5 cellular contexts compared by ENCODE assay signal in genomic region chr2:207233141-207233540, GRCh38.
A peak's percentile ranks its signal among the peaks of the same experiment; 100 is the strongest.
DNase-seq lines count a peak whose midpoint lies in the region; ATAC-seq, FAIRE-seq and TF ChIP-seq lines count a peak whose summit lies in the region.
"Not testable (repeated sequence)": the region's sequence is repeated elsewhere in the genome, so short reads cannot be mapped to it uniquely, and the experiment has no call there.

No MANE protein-coding gene starts in this region.

- H3K9me3 Mint-ChIP-seq in HFFc6, neural progenitor cell: not testable (repeated sequence)

- not testable (repeated sequence) for FAIRE-seq in A549 (lab: Jason Lieb, UNC); HepG2 (lab: Jason Lieb, UNC)

- H3K27ac ChIP-seq in A549; HepG2 (ENCODE audit: extremely low read length, insufficient read depth, low read length); neural progenitor cell: not testable (repeated sequence)
- H3K27ac ChIP-seq in VCaP: peak overlapping the region; percentile 52

- H3K4me2 ChIP-seq in A549; HepG2 (ENCODE audit: low read depth, low read length): not testable (repeated sequence)
- peak overlapping the region; percentile 10 for H3K4me2 ChIP-seq in neural progenitor cell

- intact Hi-C loops in HepG2 (cut with micrococcal nuclease; ENCODE audit: unreplicated experiment): not testable (repeated sequence)

- POLR2A ChIA-PET in A549 (lab: Yijun Ruan, JAX); HepG2 (lab: Yijun Ruan, JAX): not testable (repeated sequence)

- CTCF ChIA-PET in A549 (lab: Yijun Ruan, JAX): interaction anchor here (0.8 kb wide), 1 partner anchor 10 kb away, joined by 3 read pairs; no protein-coding TSS in a partner anchor
- CTCF ChIA-PET in HepG2 (lab: Yijun Ruan, JAX; ENCODE audit: low intra/inter-chr PET ratio, low total read pairs): not testable (repeated sequence)

- not testable (repeated sequence) for H3K4me1 ChIP-seq in A549; HepG2 (ENCODE audit: insufficient read depth, low read length)
- peaks cover 27% of the 10 kb centered on the region for H3K4me1 ChIP-seq in neural progenitor cell

- H3K79me2 ChIP-seq in HepG2 (ENCODE audit: insufficient read depth, low read length); neural progenitor cell (ENCODE audit: low read depth): not testable (repeated sequence)

- H3K9ac ChIP-seq in HepG2 (ENCODE audit: insufficient read depth, low read depth, low read length); neural progenitor cell: not testable (repeated sequence)

- not testable (repeated sequence) for TF ChIP-seq POLR2A in A549 (IDR thresholded peaks at IDR 0.05; ENCODE audit: low read length); HepG2 (IDR thresholded peaks at IDR 0.05; ENCODE audit: insufficient read depth in 1 of 2, low read depth in 2 of 2, low read length in 2 of 2)

- not testable (repeated sequence) for H3K9me3 ChIP-seq in A549; HepG2 (ENCODE audit: low read length); neural progenitor cell (ENCODE audit: low read depth)

- in situ Hi-C loops in HepG2 (cut with HindIII; ENCODE audit: extremely low pct_ligation_motif_present, low pct_unique_long_range_greater_than_20kb): not testable (repeated sequence)

- H3K4me1 Mint-ChIP-seq in HFFc6 (ENCODE audit: low read depth): peaks cover 84% of the 10 kb centered on the region
- peaks cover 50% of the 10 kb centered on the region for H3K4me1 Mint-ChIP-seq in neural progenitor cell

- not testable (repeated sequence) for ATAC-seq in A549, HepG2

- peak overlapping the region; percentile 90; the same call in 1 of the 2 replicates for H3K27ac Mint-ChIP-seq in HFFc6
- H3K27ac Mint-ChIP-seq in neural progenitor cell: not testable (repeated sequence)

- H3K36me3 Mint-ChIP-seq in HFFc6 (ENCODE audit: low read depth): peaks cover 26% of the 10 kb centered on the region
- H3K36me3 Mint-ChIP-seq in neural progenitor cell: not testable (repeated sequence)

- H3K27me3 ChIP-seq in HepG2 (ENCODE audit: control insufficient read depth in 1 of 2, insufficient read depth in 2 of 2, low read length in 2 of 2); neural progenitor cell: not testable (repeated sequence)

- not testable (repeated sequence) for H4K20me1 ChIP-seq in HepG2 (ENCODE audit: insufficient read depth, low read length); neural progenitor cell (ENCODE audit: low read depth)

- not testable (repeated sequence) for DNase-seq in A549 (ENCODE audit: low read depth in 1 of 2, low spot score in 1 of 2); HFFc6; HepG2 (ENCODE audit: low spot score); neural progenitor cell (ENCODE audit: low spot score)

- H3F3A ChIP-seq in neural progenitor cell (ENCODE audit: low read depth): not testable (repeated sequence)

- not testable (repeated sequence) for H3K27me3 Mint-ChIP-seq in HFFc6 (ENCODE audit: insufficient read depth); neural progenitor cell (ENCODE audit: insufficient read depth, low read depth)

- TF ChIP-seq EP300 in A549 (IDR thresholded peaks at IDR 0.05); HepG2 (IDR thresholded peaks at IDR 0.05; ENCODE audit: low read depth in 2 of 2, low read length in 2 of 2); HepG2 (CRISPR knock-in tag; IDR thresholded peaks at IDR 0.05; ENCODE audit: borderline replicate concordance): not testable (repeated sequence)

- TF ChIP-seq CTCF in A549 (IDR thresholded peaks at IDR 0.05); HFFc6 (IDR thresholded peaks at IDR 0.05); VCaP (conservative IDR thresholded peaks at IDR 0.05); HepG2 (CRISPR knock-in tag; IDR thresholded peaks at IDR 0.05); neural progenitor cell (IDR thresholded peaks at IDR 0.05): not testable (repeated sequence)

- not testable (repeated sequence) for H3K36me3 ChIP-seq in HepG2 (replicated peaks in 1 of 2; ENCODE audit: control insufficient read depth in 1 of 2, insufficient read depth in 2 of 2, low read length in 2 of 2); neural progenitor cell

- not testable (repeated sequence) for TF ChIP-seq RAD21 in A549 (conservative IDR thresholded peaks at IDR 0.05 in 1 of 2, IDR thresholded peaks at IDR 0.05 in 1 of 2); HepG2 (CRISPR knock-in tag; IDR thresholded peaks at IDR 0.05)

- not testable (repeated sequence) for H3K4me3 Mint-ChIP-seq in HFFc6, neural progenitor cell

- not testable (repeated sequence) for H2AFZ ChIP-seq in HepG2 (ENCODE audit: low read length); neural progenitor cell (replicated peaks)

- not testable (repeated sequence) for BruUV-seq in HepG2 (replicated peaks; lab: Mats Ljungman, UMichigan)

- H3K4me3 ChIP-seq in A549; HepG2 (replicated peaks in 1 of 3; ENCODE audit: insufficient read depth in 1 of 3, low read depth in 2 of 3, low read length in 3 of 3); neural progenitor cell: not testable (repeated sequence)

TF ChIP-seq in A549, 52 proteins besides CTCF, POLR2A, EP300 and RAD21:
- TF ChIP-seq MAFK (IDR thresholded peaks at IDR 0.05; ENCODE audit: partially characterized antibody): peak; percentile 51

TF ChIP-seq in HepG2, 621 proteins besides CTCF, POLR2A, EP300 and RAD21:
- TF ChIP-seq MAFK (conservative IDR thresholded peaks at IDR 0.05 in 1 of 2, IDR thresholded peaks at IDR 0.05 in 1 of 2; ENCODE audit: low read length in 2 of 2) (peak; percentile 52 to 57), MAFF (IDR thresholded peaks at IDR 0.05; ENCODE audit: low read depth, low read length) (0 out of 2 replicates have a peak, but pooled peaks have one; percentile 35)
TF ChIP-seq in HepG2: peak in this region for 2; not testable (repeated sequence) for 619.
